ENCODE assay signal across 1 cellular context in genomic region chr2:201149064-201149820, GRCh38.
A peak's percentile ranks its signal among the peaks of the same experiment; 100 is the strongest.
TF ChIP-seq lines count a peak whose summit lies in the region.

No MANE protein-coding gene starts in this region.

TF ChIP-seq in HepG2, 621 proteins besides CTCF, POLR2A, EP300 and RAD21 (continued from another document and continues in another):
- no peak for TF ChIP-seq ZHX1 (CRISPR knock-in tag; IDR thresholded peaks at IDR 0.05; ENCODE audit: low read depth)
- no peak for TF ChIP-seq ZFP62 (CRISPR knock-in tag; IDR thresholded peaks at IDR 0.05)
- TF ChIP-seq ZNF747 (CRISPR knock-in tag; IDR thresholded peaks at IDR 0.05; ENCODE audit: borderline replicate concordance), result no peak
- TF ChIP-seq FLYWCH1 (CRISPR knock-in tag; IDR thresholded peaks at IDR 0.05), result no peak
- no peak for TF ChIP-seq ZFP36 (IDR thresholded peaks at IDR 0.05; ENCODE audit: borderline replicate concordance, low read depth, low read length, partially characterized antibody)
- TF ChIP-seq HHEX (CRISPR knock-in tag; IDR thresholded peaks at IDR 0.05), result no peak
- TF ChIP-seq HINFP (CRISPR knock-in tag; IDR thresholded peaks at IDR 0.05; ENCODE audit: low read depth), result no peak
- no peak for TF ChIP-seq TP53 (CRISPR knock-in tag; conservative IDR thresholded peaks at IDR 0.05)
- TF ChIP-seq ZNF484 (CRISPR knock-in tag; IDR thresholded peaks at IDR 0.05; ENCODE audit: borderline replicate concordance, low read depth), result no peak
- peak; percentile 68 for TF ChIP-seq ZNF644 (CRISPR knock-in tag; IDR thresholded peaks at IDR 0.05; ENCODE audit: low read depth)
- TF ChIP-seq TARDBP (CRISPR knock-in tag; IDR thresholded peaks at IDR 0.05), result peak; percentile 65; the same call in 1 of the 2 replicates
- peak; percentile 42; the same call in 1 of the 2 replicates for TF ChIP-seq MIXL1 (CRISPR knock-in tag; IDR thresholded peaks at IDR 0.05)
- no peak for TF ChIP-seq ZSCAN5A (CRISPR knock-in tag; IDR thresholded peaks at IDR 0.05; ENCODE audit: borderline replicate concordance)
- no peak for TF ChIP-seq HIC2 (CRISPR knock-in tag; IDR thresholded peaks at IDR 0.05; ENCODE audit: low read depth)
- peak in 1 of 2 experiments; percentile 35; a peak in 1 of 4 replicates for TF ChIP-seq REST (IDR thresholded peaks at IDR 0.05; ENCODE audit: borderline replicate concordance in 1 of 2, low read depth in 1 of 2, low read length in 2 of 2)
- no peak for TF ChIP-seq ZNF878 (CRISPR knock-in tag; IDR thresholded peaks at IDR 0.05)
- TF ChIP-seq ZNF501 (CRISPR knock-in tag; IDR thresholded peaks at IDR 0.05), result no peak
- no peak for TF ChIP-seq ZNF740 (CRISPR knock-in tag; IDR thresholded peaks at IDR 0.05)
- TF ChIP-seq BRCA1 (CRISPR knock-in tag; IDR thresholded peaks at IDR 0.05), result no peak
- no peak for TF ChIP-seq NR1H2 (CRISPR knock-in tag; IDR thresholded peaks at IDR 0.05; ENCODE audit: borderline replicate concordance, low read depth)
- no peak for TF ChIP-seq NPAS2 (CRISPR knock-in tag; IDR thresholded peaks at IDR 0.05; ENCODE audit: borderline replicate concordance)
- 0 out of 2 replicates have a peak, but pooled peaks have one; percentile 40 for TF ChIP-seq TFDP2 (CRISPR knock-in tag; IDR thresholded peaks at IDR 0.05)
- TF ChIP-seq TIGD3 (CRISPR knock-in tag; IDR thresholded peaks at IDR 0.05; ENCODE audit: borderline replicate concordance), result no peak
- TF ChIP-seq SYNCRIP (IDR thresholded peaks at IDR 0.05; ENCODE audit: insufficient read depth, low read depth, low read length), result no peak
- TF ChIP-seq ZNF83 (CRISPR knock-in tag; IDR thresholded peaks at IDR 0.05; ENCODE audit: borderline replicate concordance), result no peak
- TF ChIP-seq PATZ1 (CRISPR knock-in tag; IDR thresholded peaks at IDR 0.05), result 0 out of 2 replicates have a peak, but pooled peaks have one; percentile 25
- TF ChIP-seq SRSF4 (IDR thresholded peaks at IDR 0.05; ENCODE audit: low read depth, low read length, poor library complexity, severe bottlenecking), result no peak
- no peak for TF ChIP-seq ZNF264 (CRISPR knock-in tag; IDR thresholded peaks at IDR 0.05)
- TF ChIP-seq ZFP37 (CRISPR knock-in tag; IDR thresholded peaks at IDR 0.05; ENCODE audit: borderline replicate concordance), result no peak
- peak; percentile 80 for TF ChIP-seq TBX3 (IDR thresholded peaks at IDR 0.05; ENCODE audit: borderline replicate concordance)
- TF ChIP-seq ZMAT3 (CRISPR knock-in tag; conservative IDR thresholded peaks at IDR 0.05), result no peak
- no peak for TF ChIP-seq PTBP1 (IDR thresholded peaks at IDR 0.05; ENCODE audit: low read depth, low read length, poor library complexity, severe bottlenecking)
- TF ChIP-seq PHF5A (CRISPR knock-in tag; IDR thresholded peaks at IDR 0.05; ENCODE audit: low read depth, unreplicated experiment), result no peak
- TF ChIP-seq MLLT10 (CRISPR knock-in tag; IDR thresholded peaks at IDR 0.05), result no peak
- no peak for TF ChIP-seq CHD2 (IDR thresholded peaks at IDR 0.05; ENCODE audit: low read depth, low read length)
- no peak for TF ChIP-seq NAIF1 (CRISPR knock-in tag; IDR thresholded peaks at IDR 0.05; ENCODE audit: borderline replicate concordance)
- TF ChIP-seq CEBPG (CRISPR knock-in tag; IDR thresholded peaks at IDR 0.05), result peak; percentile 84
- no peak for TF ChIP-seq BATF2 (CRISPR knock-in tag; IDR thresholded peaks at IDR 0.05)
- TF ChIP-seq ZNF281 (CRISPR knock-in tag; IDR thresholded peaks at IDR 0.05; ENCODE audit: borderline replicate concordance), result peak; percentile 28; the same call in 1 of the 2 replicates
- no peak for TF ChIP-seq HMG20B (CRISPR knock-in tag; conservative IDR thresholded peaks at IDR 0.05)
- no peak for TF ChIP-seq NFATC3 (CRISPR knock-in tag; IDR thresholded peaks at IDR 0.05)
- 0 out of 2 replicates have a peak, but pooled peaks have one; percentile 16 for TF ChIP-seq ZNF12 (CRISPR knock-in tag; IDR thresholded peaks at IDR 0.05)
- no peak for TF ChIP-seq DNMT1 (CRISPR knock-in tag; IDR thresholded peaks at IDR 0.05)
